Comparison of ENCODE assay signal across 27 cellular contexts in the genomic region with DNA sequence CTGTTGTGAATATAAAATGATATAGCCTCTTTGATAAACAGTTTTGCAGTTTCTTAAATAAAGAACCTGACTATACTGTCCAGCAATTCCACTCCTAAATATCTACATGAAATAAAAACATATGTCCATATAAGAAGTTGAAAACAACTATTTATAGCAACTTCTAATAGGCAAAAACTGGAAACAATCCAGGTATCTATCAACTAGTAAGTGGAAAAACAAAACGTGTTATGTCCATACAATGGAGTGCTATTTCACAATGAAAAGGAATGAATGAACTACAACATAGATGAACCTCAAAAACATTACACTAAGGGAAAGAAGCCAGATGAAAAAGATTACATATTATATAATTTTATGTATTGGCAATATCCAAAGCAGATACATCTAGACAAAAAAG.
"Had no signal": no experiment of that assay in that cellular context is flagged by ENCODE, and none has a peak within 500 bp of the region (broad histone marks: within the 10 kb centered on the region; RNA-seq: fewer than 3 reads in every experiment).

No MANE protein-coding gene starts in this region.

- DNase-seq: activated CD4-positive, alpha-beta memory T cell treated with anti-CD3 and anti-CD28 coated beads, Interleukin-2, amount 10 ng/mL, durations not matched to agents 7 days and 5 days; activated CD4-positive, alpha-beta T cell treated with anti-CD3 and anti-CD28 coated beads for 1 hour; activated CD4-positive, alpha-beta T cell treated with anti-CD3 and anti-CD28 coated beads for 36 hours; activated CD4-positive, alpha-beta T cell treated with anti-CD3 and anti-CD28 coated beads for 48 hours; activated CD4-positive, alpha-beta T cell treated with anti-CD3 and anti-CD28 coated beads, Interleukin-2, amount 10 ng/mL, durations not matched to agents 7 days and 5 days; activated CD4-positive, alpha-beta T cell treated with anti-CD3 and anti-CD28 coated beads, Interleukin-2, amount 50 U/mL, for 48 hours; activated CD4-positive, CD25-positive, alpha-beta regulatory T cell; activated CD8-positive, alpha-beta memory T cell treated with anti-CD3 and anti-CD28 coated beads for 24 hours; activated CD8-positive, alpha-beta memory T cell treated with anti-CD3 and anti-CD28 coated beads, Interleukin-2, amount 10 ng/mL, durations not matched to agents 7 days and 5 days; activated CD8-positive, alpha-beta memory T cell treated with anti-CD3 and anti-CD28 coated beads, Interleukin-2, amount 50 U/mL, for 48 hours; activated CD8-positive, alpha-beta T cell treated with anti-CD3 and anti-CD28 coated beads, Interleukin-2, amount 10 ng/mL, durations not matched to agents 7 days and 5 days; activated effector memory CD4-positive, alpha-beta T cell treated with Interleukin-2 at 50 U/mL for 16 hours; activated gamma-delta T cell; activated naive CD4-positive, alpha-beta T cell treated with anti-CD3 and anti-CD28 coated beads, Interleukin-2, amount 10 ng/mL, durations not matched to agents 7 days and 5 days; activated naive CD4-positive, alpha-beta T cell treated with Interleukin-2 at 50 U/mL for 16 hours; activated naive CD8-positive, alpha-beta T cell treated with anti-CD3 and anti-CD28 coated beads, Interleukin-2, amount 10 ng/mL, durations not matched to agents 7 days and 5 days; activated naive CD8-positive, alpha-beta T cell treated with anti-CD3 and anti-CD28 coated beads, Interleukin-2, amount 50 U/mL, for 24 hours; activated T-cell treated with anti-CD3 and anti-CD28 coated beads, Interleukin-2, amount 50 U/mL, for 24 hours; activated T-cell treated with anti-CD3 and anti-CD28 coated beads, Interleukin-2, amount 50 U/mL, for 48 hours; amygdala; anterior cingulate cortex; central memory CD4-positive, alpha-beta T cell; T-helper 1 cell; T-helper 2 cell; T-helper 9 cell; WERI-Rb-1 had no signal

- H3K4me3 ChIP-seq: ascending aorta had no signal
